1 cellular context compared by ENCODE assay signal in the genomic region with DNA sequence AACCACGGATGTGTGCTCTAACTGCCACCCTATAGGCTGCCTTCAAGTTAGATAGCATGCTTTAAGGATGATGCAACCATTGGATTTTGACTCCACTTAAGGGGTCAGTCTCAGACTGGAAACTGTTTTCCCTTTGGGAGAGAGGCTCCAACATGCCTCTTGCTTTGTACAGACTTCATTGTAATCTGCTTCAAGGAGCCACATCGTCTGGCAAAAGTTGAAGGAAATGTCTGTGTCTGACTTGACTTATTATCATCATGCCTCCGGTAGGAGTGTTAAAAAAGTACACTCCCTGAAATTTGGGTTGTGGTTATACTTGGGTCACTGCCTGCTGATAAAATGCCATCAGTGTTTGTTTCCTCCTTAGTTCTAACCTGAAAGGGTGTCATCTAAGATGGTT.
TF ChIP-seq lines count a peak whose summit lies in the region.

No MANE protein-coding gene starts in this region.

TF ChIP-seq in GM23338, 12 proteins besides CTCF, POLR2A, EP300 and RAD21 (continued from another document):
- no peak for TF ChIP-seq NANOG (IDR thresholded peaks at IDR 0.05; ENCODE audit: borderline replicate concordance)
